ENCODE assay signal across 11 cellular contexts in the genomic region with DNA sequence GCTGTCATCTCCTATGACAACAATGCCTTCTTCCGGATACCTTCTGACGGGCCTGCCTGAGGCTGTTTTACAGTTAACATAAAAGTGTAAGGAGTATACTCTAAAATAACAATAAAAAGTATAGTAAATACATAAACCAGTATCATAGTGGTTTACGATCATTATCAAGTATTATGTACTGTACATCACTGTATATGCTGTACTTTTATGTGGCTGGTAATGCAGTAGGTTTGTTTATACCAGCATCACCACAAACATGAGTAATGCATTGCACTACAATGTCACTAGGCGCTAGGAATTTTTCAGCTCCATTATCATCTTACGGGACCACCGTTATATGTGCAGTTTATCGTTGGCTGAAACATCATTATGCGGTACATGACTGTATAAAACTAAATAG.
"Had no signal": no experiment of that assay in that cellular context is flagged by ENCODE, and none has a peak within 500 bp of the region (broad histone marks: within the 10 kb centered on the region; RNA-seq: fewer than 3 reads in every experiment).

No MANE protein-coding gene starts in this region.

- DNase-seq: activated CD4-positive, alpha-beta T cell treated with anti-CD3 and anti-CD28 coated beads, Interleukin-2, amount 50 U/mL, for 48 hours; activated CD4-positive, CD25-positive, alpha-beta regulatory T cell treated with anti-CD3 and anti-CD28 coated beads, Interleukin-2, amount 50 U/mL, for 72 hours; activated effector memory CD4-positive, alpha-beta T cell treated with anti-CD3 and anti-CD28 coated beads, Interleukin-2, amount 50 U/mL, for 16 hours; activated T-cell treated with anti-CD3 and anti-CD28 coated beads, Interleukin-2, amount 50 U/mL, for 4 hours; amygdala; gastrocnemius medialis; heart right ventricle; uterus had no signal

- H3K27ac ChIP-seq: gastrocnemius medialis, heart right ventricle, parathyroid adenoma, uterus had no signal

- H3K4me3 Mint-ChIP-seq: activated T-cell treated with anti-CD3 and anti-CD28 coated beads, Interleukin-2, amount 50 U/mL, for 4 hours; T-helper 2 cell treated with Interferon-gamma antibody and Interleukin-4, amounts not matched to agents 5 μg/mL and 100 μg/mL, for 36 hours had no signal

- H3K36me3 Mint-ChIP-seq: activated naive CD4-positive, alpha-beta T cell treated with anti-CD3 and anti-CD28 coated beads, Interleukin-2, amount 50 U/mL, for 72 hours had no signal

- H3K9me3 Mint-ChIP-seq: activated naive CD4-positive, alpha-beta T cell treated with anti-CD3 and anti-CD28 coated beads, Interleukin-2, amount 50 U/mL, for 72 hours; activated T-cell treated with anti-CD3 and anti-CD28 coated beads, Interleukin-2, amount 50 U/mL, for 4 hours; T-helper 2 cell treated with Interferon-gamma antibody and Interleukin-4, amounts not matched to agents 5 μg/mL and 100 μg/mL, for 36 hours had no signal

- H3K4me3 ChIP-seq: gastrocnemius medialis, heart right ventricle, uterus had no signal

- H3K27ac Mint-ChIP-seq: activated naive CD4-positive, alpha-beta T cell treated with anti-CD3 and anti-CD28 coated beads, Interleukin-2, amount 50 U/mL, for 72 hours; T-helper 2 cell treated with Interferon-gamma antibody and Interleukin-4, amounts not matched to agents 5 μg/mL and 100 μg/mL, for 36 hours had no signal

- ATAC-seq: activated naive CD4-positive, alpha-beta T cell treated with anti-CD3 and anti-CD28 coated beads, Interleukin-2, amount 50 U/mL, for 72 hours; activated T-cell treated with anti-CD3 and anti-CD28 coated beads, Interleukin-2, amount 50 U/mL, for 4 hours; gastrocnemius medialis; heart right ventricle had no signal
